Comparison of ENCODE assay signal across 17 cellular contexts in genomic region chr11:126637800-126638175, GRCh38.
DNase-seq lines count a peak whose midpoint lies in the region; ATAC-seq and TF ChIP-seq lines count a peak whose summit lies in the region.
"Had no signal": no experiment of that assay in that cellular context is flagged by ENCODE, and none has a peak within 500 bp of the region (broad histone marks: within the 10 kb centered on the region; RNA-seq: fewer than 3 reads in every experiment).

No MANE protein-coding gene starts in this region.

- H3K4me3 ChIP-seq in AG04450 (ENCODE audit: low read depth, low read length) (no peak overlapping the region), cardiac fibroblast (replicated peaks in 1 of 2; ENCODE audit: low read depth in 2 of 2, low read length in 2 of 2) (no peak overlapping the region), mesendoderm (ENCODE audit: low read length) (no peak overlapping the region), thyroid gland (replicated peaks in 1 of 3) (no peak overlapping the region), PC-3 (ENCODE audit: low read length) (no peak overlapping the region), right lobe of liver (no peak overlapping the region)
- H3K4me3 ChIP-seq: BLaER1, PC-9 had no signal

- H2AFZ ChIP-seq in PC-3 (ENCODE audit: low read length) = no peak overlapping the region
- H2AFZ ChIP-seq: PC-9 had no signal

- no peak overlapping the region for H2BK15ac ChIP-seq in mesendoderm (replicated peaks; ENCODE audit: low read depth)

- no TSS peak for BruUV-seq in PC-3 (replicated peaks; lab: Mats Ljungman, UMichigan)

- no peaks in the 10 kb centered on the region for H3K9me2 ChIP-seq in PC-3 (replicated peaks; ENCODE audit: low read length)

- H3K18ac ChIP-seq in mesendoderm (ENCODE audit: low read length) = no peak overlapping the region

- no peak overlapping the region for H3K56ac ChIP-seq in mesendoderm (ENCODE audit: low read length)

- H3K27ac ChIP-seq in AG04450 (ENCODE audit: low read depth, low read length) (peak overlapping the region; percentile 87), mesendoderm (ENCODE audit: low read depth, low read length) (no peak overlapping the region), thyroid gland (no peak overlapping the region), PC-3 (ENCODE audit: low read length) (no peak overlapping the region), right lobe of liver (no peak overlapping the region)
- H3K27ac ChIP-seq: BLaER1, PC-9 had no signal

- H3K27me3 ChIP-seq in AG04450 (ENCODE audit: control insufficient read depth, insufficient read depth, low read length) (no peaks in the 10 kb centered on the region), mesendoderm (ENCODE audit: insufficient read depth, low read length, poor library complexity) (no peaks in the 10 kb centered on the region), thyroid gland (no peaks in the 10 kb centered on the region), PC-3 (ENCODE audit: low read length) (peaks cover 87% of the 10 kb centered on the region), right lobe of liver (no peaks in the 10 kb centered on the region)
- H3K27me3 ChIP-seq: BLaER1 had no signal

- H3K9ac ChIP-seq in mesendoderm (ENCODE audit: low read length) = no peak overlapping the region
- no peak overlapping the region for H3K9ac ChIP-seq in PC-3 (ENCODE audit: low read length)
- H3K9ac ChIP-seq: BLaER1 had no signal

- H3K79me2 ChIP-seq in mesendoderm (ENCODE audit: control insufficient read depth, insufficient read depth, low read length) (no peaks in the 10 kb centered on the region), PC-3 (ENCODE audit: low read length) (no peaks in the 10 kb centered on the region)

- H3K9me3 ChIP-seq in AG04450 (ENCODE audit: control insufficient read depth, insufficient read depth, low read length) (no peaks in the 10 kb centered on the region), thyroid gland (no peaks in the 10 kb centered on the region), PC-3 (ENCODE audit: low read length) (no peaks in the 10 kb centered on the region), right lobe of liver (no peaks in the 10 kb centered on the region)
- H3K9me3 ChIP-seq: BLaER1 had no signal

- H4K8ac ChIP-seq in mesendoderm (ENCODE audit: low read depth, low read length) = no peak overlapping the region

- no peaks in the 10 kb centered on the region for H4K20me1 ChIP-seq in PC-3 (ENCODE audit: low read length)
- H4K20me1 ChIP-seq: BLaER1 had no signal

- POLR2A ChIA-PET in AG04450 (lab: Yijun Ruan, JAX) (interaction anchor here (0.7 kb wide), 1 partner anchor 113 kb away, joined by 3 read pairs; no protein-coding TSS in a partner anchor), PC-3 (lab: Charles Lee; ENCODE audit: unreplicated experiment) (no interaction called here)

- DNase-seq in AG04450 (ENCODE audit: low read depth, low spot score) (peak; percentile 81), HT1080 (ENCODE audit: low read depth) (peak; percentile 59), cardiac fibroblast (ENCODE audit: low read depth in 2 of 2) (peak; percentile 66 to 70), mesendoderm (peak; percentile 71), thyroid gland (no peak), PC-3 (no peak), right lobe of liver (no peak)
- DNase-seq: activated CD4-positive, CD25-positive, alpha-beta regulatory T cell treated with anti-CD3 and anti-CD28 coated beads, Interleukin-2, amount 50 U/mL, for 72 hours; activated naive CD8-positive, alpha-beta T cell treated with anti-CD3 and anti-CD28 coated beads, Interleukin-2, amount 10 ng/mL, durations not matched to agents 7 days and 5 days; dermis blood vessel endothelial cell; DMS79 treated with DMSO at 0.1 percent for 48 hours; NCI-H345; occipital lobe; PC-9; T-helper 1 cell had no signal

- H3K4ac ChIP-seq in mesendoderm (ENCODE audit: low read depth, low read length) = no peak overlapping the region

- intact Hi-C loops in thyroid gland (cut with DNase I) = no loop called here
- intact Hi-C loops in PC-3 (cut with micrococcal nuclease) = no loop called here
- intact Hi-C loops in right lobe of liver (cut with DNase I) = no loop called here

- H3K36me3 ChIP-seq in mesendoderm (ENCODE audit: control insufficient read depth, insufficient read depth, low read length) (no peaks in the 10 kb centered on the region), thyroid gland (no peaks in the 10 kb centered on the region), PC-3 (ENCODE audit: low read depth, low read length) (no peaks in the 10 kb centered on the region), right lobe of liver (no peaks in the 10 kb centered on the region)
- H3K36me3 ChIP-seq: BLaER1 had no signal

- no peaks in the 10 kb centered on the region for H3K79me1 ChIP-seq in mesendoderm (ENCODE audit: low read length)

- TF ChIP-seq POLR2A in thyroid gland (IDR thresholded peaks at IDR 0.05) (no peak), right lobe of liver (IDR thresholded peaks at IDR 0.05) (no peak)

- no peak overlapping the region for H3K4me2 ChIP-seq in mesendoderm (ENCODE audit: low read length)
- no peak overlapping the region for H3K4me2 ChIP-seq in PC-3 (ENCODE audit: low read length)
- H3K4me2 ChIP-seq: BLaER1, PC-9 had no signal

- no peak overlapping the region for H2BK120ac ChIP-seq in mesendoderm (ENCODE audit: low read depth, low read length)

- no peaks in the 10 kb centered on the region for H3F3A ChIP-seq in PC-3 (ENCODE audit: low read length, unreplicated experiment)

- WGBS in mesendoderm (ENCODE audit: extremely low coverage, insufficient coverage, low lambda C conversion rate) = no CpG with 5 or more reads among the region's 2 CpGs
- WGBS in thyroid gland, 2 donors = 72 to 73% methylated on average over 2 of the region's 2 CpGs
- WGBS in right lobe of liver (ENCODE audit: insufficient coverage, low coverage, low lambda C conversion rate, missing lambda C conversion rate) = 68% methylated on average over 2 of the region's 2 CpGs

- ATAC-seq in HG02759 (IDR thresholded peaks at IDR 0.05; ENCODE audit: unreplicated experiment) (no peak), PC-3 (no peak), right lobe of liver (no peak)

- no peak overlapping the region for H4K5ac ChIP-seq in mesendoderm (ENCODE audit: low read length)

- H3K4me1 ChIP-seq in mesendoderm (ENCODE audit: control insufficient read depth, low read depth, low read length) (peaks cover 2% of the 10 kb centered on the region), thyroid gland (no peaks in the 10 kb centered on the region), PC-3 (ENCODE audit: insufficient read depth, low read length) (no peaks in the 10 kb centered on the region), right lobe of liver (no peaks in the 10 kb centered on the region)
- H3K4me1 ChIP-seq: BLaER1 had no signal

- TF ChIP-seq CTCF in AG04450 (IDR thresholded peaks at IDR 0.05; ENCODE audit: low read depth, low read length) = no peak
- no peak for TF ChIP-seq CTCF in cardiac fibroblast (IDR thresholded peaks at IDR 0.05; ENCODE audit: low read depth, low read length)
- TF ChIP-seq CTCF in thyroid gland (IDR thresholded peaks at IDR 0.05) = no peak
- TF ChIP-seq CTCF in PC-3 (conservative IDR thresholded peaks at IDR 0.05; ENCODE audit: low read depth, low read length) = no peak
- TF ChIP-seq CTCF in right lobe of liver (IDR thresholded peaks at IDR 0.05) = no peak

- CTCF ChIA-PET in AG04450 (lab: Charles Lee) (interaction anchor here (0.6 to 2.0 kb wide), 3 partner anchors 30 to 352 kb away, joined by 4 to 11 read pairs (median 6); no protein-coding TSS in a partner anchor), PC-3 (lab: Charles Lee) (no interaction called here)

- no peak overlapping the region for H2BK5ac ChIP-seq in mesendoderm (ENCODE audit: low read length)

- H2AK5ac ChIP-seq in mesendoderm (ENCODE audit: low read length) = no peak overlapping the region

- no peak overlapping the region for H3K23ac ChIP-seq in mesendoderm (ENCODE audit: low read length)

Comparison
In these comparisons a context has a peak if more than half of its experiments do, and no peak if none do; other contexts are left out.
1. DNase-seq: peak in AG04450 (single experiment), HT1080 (single experiment), cardiac fibroblast (2 of 2) and mesendoderm (single experiment); none in thyroid gland (0 of 2), PC-3 (single experiment) and right lobe of liver (0 of 3).